Comparison of ENCODE assay signal across 8 cellular contexts in genomic region chr11:66842501-66842895, GRCh38. TPM values are rescaled to one million over a fixed set of nuclear protein-coding genes. Genes with fewer than 3 reads are reported as not detected.
DNase-seq lines count a peak whose midpoint lies in the region; ATAC-seq and TF ChIP-seq lines count a peak whose summit lies in the region.

No MANE protein-coding gene starts in this region.

- no peak overlapping the region for H2AFZ ChIP-seq in osteoblast (ENCODE audit: low read length)

- no peak for TF ChIP-seq POLR2A in NB4 (IDR thresholded peaks at IDR 0.05; ENCODE audit: extremely low read depth, insufficient read length)

- peak overlapping the region; percentile 92 for H3K9ac ChIP-seq in endocrine pancreas (ENCODE audit: control insufficient read depth, insufficient read depth, low read length)

- H4K20me1 ChIP-seq in osteoblast (ENCODE audit: insufficient read depth, low read length): peaks cover 30% of the 10 kb centered on the region

- peak overlapping the region; percentile 97 for H3K27ac ChIP-seq in osteoblast (ENCODE audit: low read depth, low read length)

- H3K27me3 ChIP-seq in GM06990 (replicated peaks; ENCODE audit: control insufficient read depth, insufficient read depth, low read length) (no peaks in the 10 kb centered on the region), endocrine pancreas (ENCODE audit: control insufficient read depth, insufficient read depth, low read length) (no peaks in the 10 kb centered on the region), osteoblast (ENCODE audit: insufficient read depth, low read length) (no peaks in the 10 kb centered on the region)

- H3K9me3 ChIP-seq in endocrine pancreas (ENCODE audit: control insufficient read depth, low read length) (no peaks in the 10 kb centered on the region), osteoblast (ENCODE audit: low read depth, low read length) (no peaks in the 10 kb centered on the region)

- DNase-seq in GM06990 (ENCODE audit: extremely low read depth, insufficient read length): no peak
- DNase-seq in NB4 (ENCODE audit: low read depth): no peak
- DNase-seq in osteoblast (ENCODE audit: insufficient read length, low spot score, missing footprints): no peak
- no peak for DNase-seq in foreskin melanocyte
- no peak for DNase-seq in NCI-H2227 (lab: John Stamatoyannopoulos, UW; ENCODE audit: unreplicated experiment)

- H3K79me2 ChIP-seq in osteoblast (ENCODE audit: insufficient read depth, low read length): peaks cover 63% of the 10 kb centered on the region

- no peak for ATAC-seq in HG03280 (IDR thresholded peaks at IDR 0.05; ENCODE audit: unreplicated experiment)
- no peak for ATAC-seq in activated CD4-positive, CD25-positive, alpha-beta regulatory T cell treated with anti-CD3 and anti-CD28 coated beads, Interleukin-2, amount 50 U/mL, for 24 hours

- H3K4me3 ChIP-seq in GM06990 (replicated peaks; ENCODE audit: low read depth, low read length): peak overlapping the region; percentile 95
- peak overlapping the region; percentile 94 for H3K4me3 ChIP-seq in NB4 (ENCODE audit: low read depth, low read length)
- peak overlapping the region; percentile 53 for H3K4me3 ChIP-seq in endocrine pancreas (ENCODE audit: control insufficient read depth, insufficient read depth, low read length)
- peak overlapping the region; percentile 84 for H3K4me3 ChIP-seq in osteoblast (ENCODE audit: insufficient read depth, low read length)

- peak overlapping the region; percentile 99 for H3K4me2 ChIP-seq in osteoblast (ENCODE audit: insufficient read depth, low read length)

- no peak for TF ChIP-seq CTCF in GM06990 (IDR thresholded peaks at IDR 0.05; ENCODE audit: insufficient read depth, low read length, poor library complexity, severe bottlenecking)
- no peak for TF ChIP-seq CTCF in NB4 (IDR thresholded peaks at IDR 0.05; ENCODE audit: low read depth, low read length)
- no peak for TF ChIP-seq CTCF in osteoblast (IDR thresholded peaks at IDR 0.05; ENCODE audit: extremely low read depth, low read depth, low read length)

- H3K4me1 ChIP-seq in endocrine pancreas (ENCODE audit: control insufficient read depth, insufficient read depth, low read length) (peaks cover 3% of the 10 kb centered on the region), osteoblast (ENCODE audit: insufficient read depth, low read length) (peaks cover 21% of the 10 kb centered on the region)

- H3K36me3 ChIP-seq in GM06990 (ENCODE audit: control insufficient read depth, insufficient read depth, low read length) (peaks cover 18% of the 10 kb centered on the region), endocrine pancreas (ENCODE audit: control insufficient read depth, insufficient read depth, low read length) (no peaks in the 10 kb centered on the region), osteoblast (ENCODE audit: insufficient read depth, low read length) (peaks cover 13% of the 10 kb centered on the region)

RNA-seq across cellular contexts. Expression of gene RCE1, which starts 0.7 kb away (rescaled TPM):
- total RNA-seq in osteoblast: 11.5 and 18.1 TPM in 2 replicates

RNA-seq across cellular contexts. Expression of gene LRFN4, which starts 14.4 kb away (rescaled TPM):
- total RNA-seq in osteoblast: 15.9 and 16.3 TPM in 2 replicates
